8 cellular contexts compared by ENCODE assay signal in the genomic region with DNA sequence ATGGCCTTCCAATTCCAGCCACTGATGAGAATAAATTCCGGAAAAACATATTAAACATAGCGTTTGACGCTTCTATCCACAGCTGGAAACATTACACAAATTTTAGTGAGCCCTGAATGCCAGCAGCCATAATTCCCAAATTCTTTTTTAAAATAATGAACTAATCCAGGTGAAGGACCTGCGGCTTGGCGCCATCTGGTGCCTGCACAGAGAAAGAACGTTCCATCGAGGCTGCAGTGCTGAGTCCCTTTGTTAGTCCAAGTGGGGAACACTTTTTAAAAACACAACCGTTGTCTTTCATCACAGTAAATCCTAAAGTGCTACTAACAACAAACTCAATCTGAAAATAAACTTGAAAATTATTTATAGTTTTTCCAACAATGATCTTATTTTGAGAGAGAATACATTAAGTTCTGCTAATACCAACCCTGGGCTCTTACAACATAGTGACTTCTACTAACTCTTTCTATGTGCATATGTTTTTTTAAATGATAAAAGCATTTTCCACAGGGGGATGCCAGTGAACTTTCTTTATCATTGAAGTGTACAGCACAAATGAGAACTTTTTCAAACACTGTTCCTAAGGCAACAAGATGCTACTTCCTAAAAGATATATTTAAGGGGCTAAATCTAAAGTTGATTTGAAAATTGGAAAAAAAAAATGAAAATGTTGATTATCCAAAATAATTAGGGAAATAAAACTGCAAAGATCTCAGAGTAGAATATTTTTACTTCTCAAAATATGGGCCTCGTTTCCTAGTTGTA.
A peak's percentile ranks its signal among the peaks of the same experiment; 100 is the strongest.
DNase-seq lines count a peak whose midpoint lies in the region; ATAC-seq and TF ChIP-seq lines count a peak whose summit lies in the region.

No MANE protein-coding gene starts in this region.

- no peaks in the 10 kb centered on the region for H3K9me3 ChIP-seq in HEK293 (ENCODE audit: control insufficient read depth, insufficient read depth, low read depth, low read length)
- no peaks in the 10 kb centered on the region for H3K9me3 ChIP-seq in Panc1 (ENCODE audit: control insufficient read depth, insufficient read depth, low read depth, low read length)

- intact Hi-C loops in Panc1 (cut with micrococcal nuclease; ENCODE audit: unreplicated experiment), result loop anchor here (5.0 kb wide), 2 partner anchors 661 to 676 kb away; partner anchors contain the start of gene SHH

- ATAC-seq in Panc1 (peak; percentile 82), esophagus mucosa (peak; percentile 42), GM19455 (IDR thresholded peaks at IDR 0.05; ENCODE audit: unreplicated experiment) (no peak)

- peak; percentile 74 for DNase-seq in DMS53 (lab: John Stamatoyannopoulos, UW)
- DNase-seq in Panc1 (ENCODE audit: low read depth, low spot score), result peak; percentile 46
- DNase-seq in occipital lobe (lab: John Stamatoyannopoulos, UW), result peak; percentile 5
- DNase-seq in NCI-H128 (lab: John Stamatoyannopoulos, UW; ENCODE audit: unreplicated experiment), result no peak
- no peak for DNase-seq in HCEC 1CT

- no peaks in the 10 kb centered on the region for H3K4me1 ChIP-seq in HEK293 (ENCODE audit: control insufficient read depth, insufficient read depth, low read length)
- H3K4me1 ChIP-seq in Panc1 (ENCODE audit: control insufficient read depth, insufficient read depth, low read length), result no peaks in the 10 kb centered on the region; the same call in 1 of the 2 replicates

- in situ Hi-C loops in Panc1 (cut with HindIII; ENCODE audit: low pct_unique_long_range_greater_than_20kb, low sequenced_read_pairs), result no loop called here

- POLR2A ChIA-PET in HEK293 (lab: Yijun Ruan, JAX), result no interaction called here
- POLR2A ChIA-PET in Panc1 (lab: Charles Lee), result interaction anchor here (0.6 kb wide), 1 partner anchor 838 kb away, joined by 3 read pairs; no protein-coding TSS in a partner anchor

- H3K36me3 ChIP-seq in HEK293 (ENCODE audit: control insufficient read depth in 2 of 2, insufficient read depth in 1 of 2, low read length in 2 of 2) (no peaks in the 10 kb centered on the region), Panc1 (ENCODE audit: control insufficient read depth, insufficient read depth, low read length) (no peaks in the 10 kb centered on the region)

- no peak overlapping the region for H3K4me3 ChIP-seq in HEK293 (ENCODE audit: low read depth, low read length)
- no peak overlapping the region for H3K4me3 ChIP-seq in Panc1 (ENCODE audit: low read depth in 2 of 2, low read length in 2 of 2)

- TF ChIP-seq CTCF in HEK293 (tag by site-specific recombination; IDR thresholded peaks at IDR 0.05) (peak; percentile 13; the same call in 1 of the 2 replicates), Panc1 (IDR thresholded peaks at IDR 0.05) (peak; percentile 91)

- no TSS peak for BruUV-seq in Panc1 (replicated peaks; lab: Mats Ljungman, UMichigan)

- H3K27ac ChIP-seq in HEK293 (ENCODE audit: extremely low read depth, low read depth, low read length), result no peak overlapping the region
- no peak overlapping the region for H3K27ac ChIP-seq in Panc1 (ENCODE audit: low read length)

- CTCF ChIA-PET in HEK293 (lab: Yijun Ruan, JAX) (interaction anchor here (0.6 to 3.1 kb wide), 12 partner anchors 10 to 680 kb away, joined by 3 to 16 read pairs (median 3); no protein-coding TSS in a partner anchor), Panc1 (lab: Charles Lee) (interaction anchor here (0.6 kb wide), 1 partner anchor 663 kb away, joined by 3 read pairs; no protein-coding TSS in a partner anchor)

- no peaks in the 10 kb centered on the region for H3K27me3 ChIP-seq in Panc1 (ENCODE audit: control insufficient read depth, insufficient read depth, low read length)

TF ChIP-seq in HEK293, 187 proteins besides CTCF, POLR2A, EP300 and RAD21:
- peak; percentile 65; the same call in 1 of the 2 replicates for TF ChIP-seq ZNF10 (tag by site-specific recombination; IDR thresholded peaks at IDR 0.05)
- TF ChIP-seq YY1 (tag by site-specific recombination; IDR thresholded peaks at IDR 0.05), result 0 out of 2 replicates have a peak, but pooled peaks have one; percentile 14
- peak; percentile 54 for TF ChIP-seq ZNF654 (tag by site-specific recombination; IDR thresholded peaks at IDR 0.05; ENCODE audit: low read depth)
- TF ChIP-seq PRDM10 (tag by site-specific recombination; IDR thresholded peaks at IDR 0.05), result 0 out of 2 replicates have a peak, but pooled peaks have one; percentile 40
- TF ChIP-seq ZSCAN16 (tag by site-specific recombination; IDR thresholded peaks at IDR 0.05), result no peak

Comparison
In these comparisons a context has a peak if more than half of its experiments do, and no peak if none do; other contexts are left out.
1. DNase-seq: peak in DMS53 (single experiment), Panc1 (single experiment) and occipital lobe (single experiment); none in NCI-H128 (single experiment) and HCEC 1CT (single experiment).